ENCODE assay signal across 1 cellular context in genomic region chr7:44885394-44886317, GRCh38.
A peak's percentile ranks its signal among the peaks of the same experiment; 100 is the strongest.
TF ChIP-seq lines count a peak whose summit lies in the region.

Gene PURB (minus strand): TSS chr7:44885530. CDS start chr7:44885348, 182 bp downstream.

TF ChIP-seq in HepG2, 621 proteins besides CTCF, POLR2A, EP300 and RAD21 (continued from another document and continues in another):
- TF ChIP-seq TRAFD1 (CRISPR knock-in tag; IDR thresholded peaks at IDR 0.05; ENCODE audit: borderline replicate concordance) (no peak), THRA (CRISPR knock-in tag; IDR thresholded peaks at IDR 0.05; ENCODE audit: borderline replicate concordance) (no peak), KDM2A (CRISPR knock-in tag; IDR thresholded peaks at IDR 0.05; ENCODE audit: borderline replicate concordance, low read depth) (peak; percentile 67; the same call in 1 of the 2 replicates), SP4 (CRISPR knock-in tag; IDR thresholded peaks at IDR 0.05) (peak; percentile 86), JUN (CRISPR knock-in tag; IDR thresholded peaks at IDR 0.05) (peak; percentile 78), LBX2 (CRISPR knock-in tag; IDR thresholded peaks at IDR 0.05; ENCODE audit: borderline replicate concordance) (no peak), ZNF746 (CRISPR knock-in tag; IDR thresholded peaks at IDR 0.05) (no peak), TIGD3 (CRISPR knock-in tag; IDR thresholded peaks at IDR 0.05; ENCODE audit: borderline replicate concordance) (no peak), LCORL (IDR thresholded peaks at IDR 0.05) (no peak), LCORL (CRISPR knock-in tag; IDR thresholded peaks at IDR 0.05) (peak; percentile 33; the same call in 1 of the 2 replicates), ZBTB26 (CRISPR knock-in tag; IDR thresholded peaks at IDR 0.05; ENCODE audit: borderline replicate concordance) (no peak), SAFB2 (CRISPR knock-in tag; IDR thresholded peaks at IDR 0.05; ENCODE audit: borderline replicate concordance, low read depth) (peak; percentile 53; the same call in 1 of the 2 replicates), KDM3A (CRISPR knock-in tag; IDR thresholded peaks at IDR 0.05; ENCODE audit: low read depth) (0 out of 2 replicates have a peak, but pooled peaks have one; percentile 31), TARDBP (CRISPR knock-in tag; IDR thresholded peaks at IDR 0.05) (peak; percentile 89), GABPB1 (CRISPR knock-in tag; IDR thresholded peaks at IDR 0.05) (peak; percentile 94), MIER2 (CRISPR knock-in tag; IDR thresholded peaks at IDR 0.05) (0 out of 2 replicates have a peak, but pooled peaks have one; percentile 16), ZGPAT (CRISPR knock-in tag; IDR thresholded peaks at IDR 0.05) (peak; percentile 83; the same call in 1 of the 2 replicates), ARID5B (CRISPR knock-in tag; IDR thresholded peaks at IDR 0.05) (no peak), ZNF572 (CRISPR knock-in tag; IDR thresholded peaks at IDR 0.05) (no peak), CCAR2 (optimal IDR thresholded peaks at IDR 0.05; ENCODE audit: low read depth, low read length) (no peak), KLF9 (CRISPR knock-in tag; IDR thresholded peaks at IDR 0.05; ENCODE audit: low read depth) (no peak), NR3C1 (CRISPR knock-in tag; IDR thresholded peaks at IDR 0.05) (no peak), HMGXB4 (CRISPR knock-in tag; IDR thresholded peaks at IDR 0.05; ENCODE audit: borderline replicate concordance in 1 of 2, low read depth in 1 of 2) (peak; percentile 48 to 55; a peak in 1 of 4 replicates), SOX13 (IDR thresholded peaks at IDR 0.05) (no peak), SOX13 (CRISPR knock-in tag; conservative IDR thresholded peaks at IDR 0.05 in 1 of 2, IDR thresholded peaks at IDR 0.05 in 1 of 2) (peak in 1 of 2 experiments; percentile 5; a peak in 1 of 4 replicates), ZHX1 (CRISPR knock-in tag; IDR thresholded peaks at IDR 0.05; ENCODE audit: low read depth) (peak; percentile 88), ZFP91 (CRISPR knock-in tag; IDR thresholded peaks at IDR 0.05; ENCODE audit: borderline replicate concordance) (peak; percentile 66), ZFP37 (CRISPR knock-in tag; IDR thresholded peaks at IDR 0.05; ENCODE audit: borderline replicate concordance) (no peak; the same call in 1 of the 2 replicates), CBX5 (CRISPR knock-in tag; IDR thresholded peaks at IDR 0.05; ENCODE audit: borderline replicate concordance) (no peak), ZNF235 (CRISPR knock-in tag; IDR thresholded peaks at IDR 0.05; ENCODE audit: borderline replicate concordance) (no peak), ZNF607 (CRISPR knock-in tag; IDR thresholded peaks at IDR 0.05; ENCODE audit: borderline replicate concordance) (peak; percentile 26; the same call in 1 of the 2 replicates), ERF (CRISPR knock-in tag; IDR thresholded peaks at IDR 0.05) (peak; percentile 73), ZNF557 (CRISPR knock-in tag; IDR thresholded peaks at IDR 0.05) (no peak), ZNF468 (CRISPR knock-in tag; IDR thresholded peaks at IDR 0.05) (0 out of 2 replicates have a peak, but pooled peaks have one; percentile 55), ZNF30 (CRISPR knock-in tag; IDR thresholded peaks at IDR 0.05) (no peak), CHD4 (IDR thresholded peaks at IDR 0.05; ENCODE audit: borderline replicate concordance, low read length) (no peak), NFE2 (CRISPR knock-in tag; IDR thresholded peaks at IDR 0.05) (no peak), HOXA3 (CRISPR knock-in tag; IDR thresholded peaks at IDR 0.05) (peak; percentile 98)
- TF ChIP-seq, protein P1, sequence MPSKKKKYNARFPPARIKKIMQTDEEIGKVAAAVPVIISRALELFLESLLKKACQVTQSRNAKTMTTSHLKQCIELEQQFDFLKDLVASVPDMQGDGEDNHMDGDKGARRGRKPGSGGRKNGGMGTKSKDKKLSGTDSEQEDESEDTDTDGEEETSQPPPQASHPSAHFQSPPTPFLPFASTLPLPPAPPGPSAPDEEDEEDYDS (CRISPR knock-in tag; IDR thresholded peaks at IDR 0.05), result peak; percentile 67; the same call in 1 of the 2 replicates
- TF ChIP-seq, protein P2, sequence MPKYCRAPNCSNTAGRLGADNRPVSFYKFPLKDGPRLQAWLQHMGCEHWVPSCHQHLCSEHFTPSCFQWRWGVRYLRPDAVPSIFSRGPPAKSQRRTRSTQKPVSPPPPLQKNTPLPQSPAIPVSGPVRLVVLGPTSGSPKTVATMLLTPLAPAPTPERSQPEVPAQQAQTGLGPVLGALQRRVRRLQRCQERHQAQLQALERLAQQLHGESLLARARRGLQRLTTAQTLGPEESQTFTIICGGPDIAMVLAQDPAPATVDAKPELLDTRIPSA (CRISPR knock-in tag; IDR thresholded peaks at IDR 0.05; ENCODE audit: borderline replicate concordance), result no peak; the same call in 1 of the 2 replicates
- TF ChIP-seq, protein P3, sequence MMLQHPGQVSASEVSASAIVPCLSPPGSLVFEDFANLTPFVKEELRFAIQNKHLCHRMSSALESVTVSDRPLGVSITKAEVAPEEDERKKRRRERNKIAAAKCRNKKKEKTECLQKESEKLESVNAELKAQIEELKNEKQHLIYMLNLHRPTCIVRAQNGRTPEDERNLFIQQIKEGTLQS (CRISPR knock-in tag; IDR thresholded peaks at IDR 0.05), result peak; percentile 71
